ENCODE assay signal across 8 cellular contexts in the genomic region with DNA sequence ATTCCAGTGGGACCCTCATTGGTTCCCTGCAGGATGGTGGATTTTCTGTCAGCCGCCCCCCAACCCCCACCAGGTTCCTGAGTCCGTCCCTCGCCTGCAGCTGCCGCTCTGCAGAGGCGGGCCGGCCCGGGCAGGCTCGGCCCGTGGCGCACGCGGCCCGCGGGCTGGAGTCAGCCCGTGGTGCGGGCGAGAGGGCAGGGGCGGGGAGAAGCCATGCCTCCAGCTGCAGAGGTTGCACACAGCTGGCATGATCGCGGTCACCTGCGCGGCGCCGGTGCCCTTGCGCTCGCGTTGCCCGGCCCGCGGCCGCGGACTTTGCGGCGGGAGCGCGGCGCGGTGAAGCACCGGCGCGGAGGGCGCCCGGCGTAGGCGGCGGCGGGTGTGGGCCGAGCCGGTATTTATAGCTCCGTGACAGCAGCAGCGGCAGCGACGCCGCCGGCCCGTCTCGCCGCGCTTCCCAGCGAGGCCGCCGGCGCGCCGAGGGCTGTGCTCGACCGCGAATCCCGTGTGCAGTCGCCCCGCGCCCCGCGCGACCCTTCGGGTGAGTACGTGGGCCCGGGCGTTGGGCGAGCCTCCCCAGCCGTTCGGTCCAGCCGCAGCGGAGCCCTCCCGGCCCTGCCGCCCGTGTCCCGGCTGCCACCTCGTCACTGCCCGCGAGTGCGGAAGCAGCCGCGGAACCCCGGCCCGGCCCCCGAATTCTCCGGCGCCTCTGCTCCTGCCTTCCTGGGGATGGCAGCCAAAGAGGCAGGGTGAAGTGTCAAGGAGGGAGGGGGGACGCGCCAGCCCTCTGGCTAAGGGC. TPM values are rescaled to one million over a fixed set of nuclear protein-coding genes. Genes with fewer than 3 reads are reported as not detected.
A peak's percentile ranks its signal among the peaks of the same experiment; 100 is the strongest.
DNase-seq lines count a peak whose midpoint lies in the region; ATAC-seq and TF ChIP-seq lines count a peak whose summit lies in the region.

TSS of gene TMEM117 (plus strand) at position 426 of the 799 bp plus-strand sequence.

- H3F3A ChIP-seq in PC-9 (ENCODE audit: insufficient read depth, low read depth), result no peaks in the 10 kb centered on the region; the same call in 1 of the 2 replicates
- peaks cover 6% of the 10 kb centered on the region for H3F3A ChIP-seq in neural progenitor cell (ENCODE audit: low read depth)

- H3K27ac Mint-ChIP-seq in CD14-positive monocyte (peak within 1 kb of the TSS in 4 of 7 donors; percentile 14 to 60 (median 32)), neural progenitor cell (peak within 1 kb of the TSS; percentile 10)

- peak within 1 kb of the TSS; percentile 91 for H2AFZ ChIP-seq in PC-9
- peak within 1 kb of the TSS; percentile 99 for H2AFZ ChIP-seq in neural progenitor cell (replicated peaks)

- H4K20me1 ChIP-seq in PC-9 (ENCODE audit: insufficient read depth), result no peaks in the 10 kb centered on the region
- no peaks in the 10 kb centered on the region for H4K20me1 ChIP-seq in neural progenitor cell (ENCODE audit: low read depth)

- WGBS in suprapubic skin, result under 1% methylated on average over 23 of the region's 101 CpGs

- no peak for TF ChIP-seq POLR2A in suprapubic skin (IDR thresholded peaks at IDR 0.05)

- no TSS peak for BruUV-seq in PC-9 (replicated peaks; lab: Mats Ljungman, UMichigan)

- ATAC-seq in HG03354 (IDR thresholded peaks at IDR 0.05; ENCODE audit: poor library complexity, severe bottlenecking, unreplicated experiment), result peak; percentile 82

- POLR2A ChIA-PET in PC-9 (lab: Charles Lee; ENCODE audit: unreplicated experiment), result interaction anchor here (0.5 to 0.7 kb wide), 2 partner anchors 30 to 33 kb away, joined by 3 to 4 read pairs; no protein-coding TSS in a partner anchor

- H3K9ac ChIP-seq in neural progenitor cell, result no peak within 1 kb of the TSS

- H3K36me3 Mint-ChIP-seq in CD14-positive monocyte (peaks cover 0 to 5% of the 10 kb centered on the region in 2 donors), neural progenitor cell (no peaks in the 10 kb centered on the region)

- H3K9me3 Mint-ChIP-seq in CD14-positive monocyte, result peaks cover 0 to 2% (median 0%) of the 10 kb centered on the region in 7 donors
- H3K9me3 Mint-ChIP-seq in neural progenitor cell, result no peaks in the 10 kb centered on the region

- CTCF ChIA-PET in PC-9 (lab: Charles Lee), result interaction anchor here (0.7 kb wide), 2 partner anchors 333 to 1816 kb away, joined by 3 to 4 read pairs; no protein-coding TSS in a partner anchor

- H3K79me2 ChIP-seq in PC-9 (ENCODE audit: low read depth), result no peaks in the 10 kb centered on the region
- H3K79me2 ChIP-seq in neural progenitor cell (ENCODE audit: low read depth), result no peaks in the 10 kb centered on the region

- no peak for TF ChIP-seq EP300 in suprapubic skin (IDR thresholded peaks at IDR 0.05)

- H3K27me3 Mint-ChIP-seq in CD14-positive monocyte (ENCODE audit: low read depth in 3 of 3) (peaks cover 42 to 67% (median 61%) of the 10 kb centered on the region in 3 donors), neural progenitor cell (ENCODE audit: insufficient read depth, low read depth) (peaks cover 9% of the 10 kb centered on the region)

- H3K4me2 ChIP-seq in PC-9, result peak within 1 kb of the TSS; percentile 83
- H3K4me2 ChIP-seq in neural progenitor cell, result peak within 1 kb of the TSS; percentile 99

- 0 out of 2 replicates have a peak, but pooled peaks cover 6% of the 10 kb centered on the region for H3K4me1 ChIP-seq in PC-9 (replicated peaks; ENCODE audit: insufficient read depth)
- no peaks in the 10 kb centered on the region for H3K4me1 ChIP-seq in neural progenitor cell
- H3K4me1 ChIP-seq in suprapubic skin, result peaks cover 20% of the 10 kb centered on the region

- H3K4me1 Mint-ChIP-seq in CD14-positive monocyte, result peaks cover 23% of the 10 kb centered on the region
- H3K4me1 Mint-ChIP-seq in neural progenitor cell, result peaks cover 11% of the 10 kb centered on the region

- no peaks in the 10 kb centered on the region for H3K36me3 ChIP-seq in PC-9 (ENCODE audit: low read depth)
- H3K36me3 ChIP-seq in neural progenitor cell, result no peaks in the 10 kb centered on the region
- no peaks in the 10 kb centered on the region for H3K36me3 ChIP-seq in suprapubic skin

- H3K4me3 Mint-ChIP-seq in CD14-positive monocyte (peak within 1 kb of the TSS; percentile 83 to 91), neural progenitor cell (peak within 1 kb of the TSS; percentile 86)

- intact Hi-C loops in CD14-positive monocyte (cut with micrococcal nuclease) (no loop called here), PC-9 (cut with micrococcal nuclease; ENCODE audit: unreplicated experiment) (no loop called here)

- no peak for TF ChIP-seq CTCF in CD14-positive monocyte (IDR thresholded peaks at IDR 0.05)
- TF ChIP-seq CTCF in PC-9 (conservative IDR thresholded peaks at IDR 0.05), result no peak
- TF ChIP-seq CTCF in neural progenitor cell (IDR thresholded peaks at IDR 0.05), result no peak
- TF ChIP-seq CTCF in suprapubic skin (IDR thresholded peaks at IDR 0.05), result no peak

- H3K27me3 ChIP-seq in PC-9 (ENCODE audit: insufficient read depth, low read depth) (no peaks in the 10 kb centered on the region), neural progenitor cell (peaks cover 56% of the 10 kb centered on the region), suprapubic skin (no peaks in the 10 kb centered on the region)

- no peaks in the 10 kb centered on the region for H3K9me2 ChIP-seq in PC-9 (ENCODE audit: insufficient read depth)

- H3K4me3 ChIP-seq in PC-9 (peak within 1 kb of the TSS; percentile 80), neural progenitor cell (peak within 1 kb of the TSS; percentile 81), suprapubic skin (peak within 1 kb of the TSS; percentile 87)

- H3K27ac ChIP-seq in PC-9, result no peak within 1 kb of the TSS
- H3K27ac ChIP-seq in neural progenitor cell, result no peak within 1 kb of the TSS
- peak within 1 kb of the TSS; percentile 98 for H3K27ac ChIP-seq in suprapubic skin

- peak; percentile 49 for DNase-seq in CD14-positive monocyte (ENCODE audit: low spot score)
- peak; percentile 71 for DNase-seq in GM19238 (ENCODE audit: insufficient read length, low spot score)
- peak in 1 of 2 experiments; percentile 51 for DNase-seq in PC-9
- DNase-seq in activated effector memory CD4-positive, alpha-beta T cell treated with Interleukin-2 at 50 U/mL for 16 hours, result peak; percentile 57
- peak; percentile 20 for DNase-seq in fibroblast of the conjunctiva (ENCODE audit: low read depth)
- DNase-seq in neural progenitor cell (ENCODE audit: low spot score), result peak; percentile 72
- DNase-seq in suprapubic skin (ENCODE audit: low spot score in 2 of 2), result peak; percentile 88 to 90

- H3K9me3 ChIP-seq in PC-9 (ENCODE audit: insufficient read depth, low read depth), result no peaks in the 10 kb centered on the region
- no peaks in the 10 kb centered on the region for H3K9me3 ChIP-seq in neural progenitor cell (ENCODE audit: low read depth)
- H3K9me3 ChIP-seq in suprapubic skin, result no peaks in the 10 kb centered on the region

RNA-seq across cellular contexts. Expression of gene TMEM117, which starts in this region (rescaled TPM):
- under 1 TPM in 1 of 2 donors, not detected in 1; 0.42 TPM for polyA plus RNA-seq in CD14-positive monocyte
- total RNA-seq in PC-9 (2021), result 2.0 and 3.2 TPM in 2 replicates
- 1.6 TPM in 1 of 2 replicates, not detected in the other for total RNA-seq in neural progenitor cell (ENCODE audit: low replicate concordance)
- total RNA-seq in suprapubic skin, result 10 to 100 TPM; 13.9 to 34.1 (median 29.1) TPM

Comparison
In these comparisons a context has a peak if more than half of its experiments do, and no peak if none do; other contexts are left out.
1. Peak in DNase-seq in CD14-positive monocyte; RNA of the gene not detected or under 1 TPM.